1 cellular context compared by ENCODE assay signal in the genomic region with DNA sequence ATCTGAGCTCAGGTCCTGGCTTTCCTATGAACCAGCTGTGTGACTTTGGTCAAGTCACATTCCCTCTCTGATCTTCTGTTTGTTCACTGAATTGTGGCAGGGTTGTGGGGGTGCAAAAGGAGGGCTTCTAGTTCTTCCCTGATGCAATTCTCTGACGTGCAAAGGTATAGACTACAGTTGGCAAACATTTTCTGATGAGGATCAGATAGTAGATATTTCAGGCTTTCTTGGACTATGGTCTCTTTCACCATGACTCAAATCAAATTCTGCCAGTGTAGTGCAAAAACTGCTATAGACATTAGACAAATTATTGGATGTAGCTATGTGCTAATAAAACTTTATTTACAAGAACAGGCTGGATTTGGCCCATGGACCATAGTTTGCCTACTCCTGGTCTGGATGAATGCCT.
TF ChIP-seq lines count a peak whose summit lies in the region.

No MANE protein-coding gene starts in this region.

TF ChIP-seq in HepG2, 621 proteins besides CTCF, POLR2A, EP300 and RAD21 (continues in another document):
- TF ChIP-seq ZNF776 (CRISPR knock-in tag; IDR thresholded peaks at IDR 0.05) (no peak), MAFK (conservative IDR thresholded peaks at IDR 0.05 in 1 of 2, IDR thresholded peaks at IDR 0.05 in 1 of 2; ENCODE audit: low read length in 2 of 2) (0 out of 4 replicates have a peak, but pooled peaks of 1 of the 2 experiments have one; percentile 3), ZBTB21 (CRISPR knock-in tag; IDR thresholded peaks at IDR 0.05) (peak; percentile 45; the same call in 1 of the 2 replicates), ERF (CRISPR knock-in tag; IDR thresholded peaks at IDR 0.05) (no peak), BCL6 (CRISPR knock-in tag; IDR thresholded peaks at IDR 0.05) (0 out of 2 replicates have a peak, but pooled peaks have one; percentile 14), SIX4 (CRISPR knock-in tag; IDR thresholded peaks at IDR 0.05) (no peak), HNF4A (CRISPR knock-in tag; IDR thresholded peaks at IDR 0.05) (peak; percentile 37; the same call in 1 of the 2 replicates), ZFP36 (IDR thresholded peaks at IDR 0.05; ENCODE audit: borderline replicate concordance, low read depth, low read length, partially characterized antibody) (peak; percentile 86), ZNF567 (CRISPR knock-in tag; IDR thresholded peaks at IDR 0.05; ENCODE audit: borderline replicate concordance) (no peak), FOSL2 (CRISPR knock-in tag; IDR thresholded peaks at IDR 0.05) (peak; percentile 63), MED1 (CRISPR knock-in tag; IDR thresholded peaks at IDR 0.05) (0 out of 2 replicates have a peak, but pooled peaks have one; percentile 19), ZNF768 (CRISPR knock-in tag; IDR thresholded peaks at IDR 0.05) (peak; percentile 95; the same call in 1 of the 2 replicates), ZFAT (CRISPR knock-in tag; conservative IDR thresholded peaks at IDR 0.05) (no peak), HCFC1 (IDR thresholded peaks at IDR 0.05; ENCODE audit: low read depth, low read length) (no peak), SMC3 (IDR thresholded peaks at IDR 0.05; ENCODE audit: low read length) (0 out of 2 replicates have a peak, but pooled peaks have one; percentile 15), POGZ (CRISPR knock-in tag; IDR thresholded peaks at IDR 0.05) (no peak), EHMT2 (IDR thresholded peaks at IDR 0.05; ENCODE audit: borderline replicate concordance, low read depth, low read length) (peak; percentile 65; the same call in 1 of the 2 replicates), ASH2L (IDR thresholded peaks at IDR 0.05; ENCODE audit: insufficient read length, low read depth, low read length) (no peak), SNRNP70 (IDR thresholded peaks at IDR 0.05; ENCODE audit: low read depth, low read length) (no peak), HDAC2 (CRISPR knock-in tag; IDR thresholded peaks at IDR 0.05) (peak; percentile 30; the same call in 1 of the 2 replicates), HNRNPLL (IDR thresholded peaks at IDR 0.05; ENCODE audit: low read depth, low read length, poor library complexity, severe bottlenecking) (no peak), ZNF562 (CRISPR knock-in tag; IDR thresholded peaks at IDR 0.05; ENCODE audit: borderline replicate concordance) (no peak), KDM1A (CRISPR knock-in tag; IDR thresholded peaks at IDR 0.05) (peak; percentile 87), NFIB (CRISPR knock-in tag; IDR thresholded peaks at IDR 0.05; ENCODE audit: borderline replicate concordance) (no peak), ZFP82 (CRISPR knock-in tag; IDR thresholded peaks at IDR 0.05; ENCODE audit: borderline replicate concordance) (no peak), MIXL1 (CRISPR knock-in tag; IDR thresholded peaks at IDR 0.05) (no peak), BRCA1 (CRISPR knock-in tag; IDR thresholded peaks at IDR 0.05) (no peak), CEBPB (IDR thresholded peaks at IDR 0.05; ENCODE audit: borderline replicate concordance, low read depth, low read length) (peak; percentile 74; the same call in 1 of the 2 replicates), TBX3 (IDR thresholded peaks at IDR 0.05; ENCODE audit: borderline replicate concordance) (no peak), ZNF563 (CRISPR knock-in tag; IDR thresholded peaks at IDR 0.05) (no peak), GATAD2A (CRISPR knock-in tag; IDR thresholded peaks at IDR 0.05) (peak; percentile 54)
- TF ChIP-seq, protein P1, sequence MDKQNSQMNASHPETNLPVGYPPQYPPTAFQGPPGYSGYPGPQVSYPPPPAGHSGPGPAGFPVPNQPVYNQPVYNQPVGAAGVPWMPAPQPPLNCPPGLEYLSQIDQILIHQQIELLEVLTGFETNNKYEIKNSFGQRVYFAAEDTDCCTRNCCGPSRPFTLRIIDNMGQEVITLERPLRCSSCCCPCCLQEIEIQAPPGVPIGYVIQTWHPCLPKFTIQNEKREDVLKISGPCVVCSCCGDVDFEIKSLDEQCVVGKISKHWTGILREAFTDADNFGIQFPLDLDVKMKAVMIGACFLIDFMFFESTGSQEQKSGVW (CRISPR knock-in tag; IDR thresholded peaks at IDR 0.05; ENCODE audit: borderline replicate concordance): no peak
- TF ChIP-seq, protein P2, sequence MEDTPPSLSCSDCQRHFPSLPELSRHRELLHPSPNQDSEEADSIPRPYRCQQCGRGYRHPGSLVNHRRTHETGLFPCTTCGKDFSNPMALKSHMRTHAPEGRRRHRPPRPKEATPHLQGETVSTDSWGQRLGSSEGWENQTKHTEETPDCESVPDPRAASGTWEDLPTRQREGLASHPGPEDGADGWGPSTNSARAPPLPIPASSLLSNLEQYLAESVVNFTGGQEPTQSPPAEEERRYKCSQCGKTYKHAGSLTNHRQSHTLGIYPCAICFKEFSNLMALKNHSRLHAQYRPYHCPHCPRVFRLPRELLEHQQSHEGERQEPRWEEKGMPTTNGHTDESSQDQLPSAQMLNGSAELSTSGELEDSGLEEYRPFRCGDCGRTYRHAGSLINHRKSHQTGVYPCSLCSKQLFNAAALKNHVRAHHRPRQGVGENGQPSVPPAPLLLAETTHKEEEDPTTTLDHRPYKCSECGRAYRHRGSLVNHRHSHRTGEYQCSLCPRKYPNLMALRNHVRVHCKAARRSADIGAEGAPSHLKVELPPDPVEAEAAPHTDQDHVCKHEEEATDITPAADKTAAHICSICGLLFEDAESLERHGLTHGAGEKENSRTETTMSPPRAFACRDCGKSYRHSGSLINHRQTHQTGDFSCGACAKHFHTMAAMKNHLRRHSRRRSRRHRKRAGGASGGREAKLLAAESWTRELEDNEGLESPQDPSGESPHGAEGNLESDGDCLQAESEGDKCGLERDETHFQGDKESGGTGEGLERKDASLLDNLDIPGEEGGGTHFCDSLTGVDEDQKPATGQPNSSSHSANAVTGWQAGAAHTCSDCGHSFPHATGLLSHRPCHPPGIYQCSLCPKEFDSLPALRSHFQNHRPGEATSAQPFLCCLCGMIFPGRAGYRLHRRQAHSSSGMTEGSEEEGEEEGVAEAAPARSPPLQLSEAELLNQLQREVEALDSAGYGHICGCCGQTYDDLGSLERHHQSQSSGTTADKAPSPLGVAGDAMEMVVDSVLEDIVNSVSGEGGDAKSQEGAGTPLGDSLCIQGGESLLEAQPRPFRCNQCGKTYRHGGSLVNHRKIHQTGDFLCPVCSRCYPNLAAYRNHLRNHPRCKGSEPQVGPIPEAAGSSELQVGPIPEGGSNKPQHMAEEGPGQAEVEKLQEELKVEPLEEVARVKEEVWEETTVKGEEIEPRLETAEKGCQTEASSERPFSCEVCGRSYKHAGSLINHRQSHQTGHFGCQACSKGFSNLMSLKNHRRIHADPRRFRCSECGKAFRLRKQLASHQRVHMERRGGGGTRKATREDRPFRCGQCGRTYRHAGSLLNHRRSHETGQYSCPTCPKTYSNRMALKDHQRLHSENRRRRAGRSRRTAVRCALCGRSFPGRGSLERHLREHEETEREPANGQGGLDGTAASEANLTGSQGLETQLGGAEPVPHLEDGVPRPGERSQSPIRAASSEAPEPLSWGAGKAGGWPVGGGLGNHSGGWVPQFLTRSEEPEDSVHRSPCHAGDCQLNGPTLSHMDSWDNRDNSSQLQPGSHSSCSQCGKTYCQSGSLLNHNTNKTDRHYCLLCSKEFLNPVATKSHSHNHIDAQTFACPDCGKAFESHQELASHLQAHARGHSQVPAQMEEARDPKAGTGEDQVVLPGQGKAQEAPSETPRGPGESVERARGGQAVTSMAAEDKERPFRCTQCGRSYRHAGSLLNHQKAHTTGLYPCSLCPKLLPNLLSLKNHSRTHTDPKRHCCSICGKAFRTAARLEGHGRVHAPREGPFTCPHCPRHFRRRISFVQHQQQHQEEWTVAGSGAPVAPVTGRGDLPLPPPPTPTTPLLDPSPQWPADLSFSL (CRISPR knock-in tag; IDR thresholded peaks at IDR 0.05): no peak
- TF ChIP-seq, protein P3, sequence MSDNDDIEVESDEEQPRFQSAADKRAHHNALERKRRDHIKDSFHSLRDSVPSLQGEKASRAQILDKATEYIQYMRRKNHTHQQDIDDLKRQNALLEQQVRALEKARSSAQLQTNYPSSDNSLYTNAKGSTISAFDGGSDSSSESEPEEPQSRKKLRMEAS (IDR thresholded peaks at IDR 0.05): peak; percentile 32; the same call in 1 of the 2 replicates
- TF ChIP-seq, protein P4, sequence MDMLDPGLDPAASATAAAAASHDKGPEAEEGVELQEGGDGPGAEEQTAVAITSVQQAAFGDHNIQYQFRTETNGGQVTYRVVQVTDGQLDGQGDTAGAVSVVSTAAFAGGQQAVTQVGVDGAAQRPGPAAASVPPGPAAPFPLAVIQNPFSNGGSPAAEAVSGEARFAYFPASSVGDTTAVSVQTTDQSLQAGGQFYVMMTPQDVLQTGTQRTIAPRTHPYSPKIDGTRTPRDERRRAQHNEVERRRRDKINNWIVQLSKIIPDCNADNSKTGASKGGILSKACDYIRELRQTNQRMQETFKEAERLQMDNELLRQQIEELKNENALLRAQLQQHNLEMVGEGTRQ (IDR thresholded peaks at IDR 0.05; ENCODE audit: low read depth, low read length): no peak
- TF ChIP-seq, protein P4 (CRISPR knock-in tag; IDR thresholded peaks at IDR 0.05; ENCODE audit: borderline replicate concordance): no peak
- TF ChIP-seq, protein P5, sequence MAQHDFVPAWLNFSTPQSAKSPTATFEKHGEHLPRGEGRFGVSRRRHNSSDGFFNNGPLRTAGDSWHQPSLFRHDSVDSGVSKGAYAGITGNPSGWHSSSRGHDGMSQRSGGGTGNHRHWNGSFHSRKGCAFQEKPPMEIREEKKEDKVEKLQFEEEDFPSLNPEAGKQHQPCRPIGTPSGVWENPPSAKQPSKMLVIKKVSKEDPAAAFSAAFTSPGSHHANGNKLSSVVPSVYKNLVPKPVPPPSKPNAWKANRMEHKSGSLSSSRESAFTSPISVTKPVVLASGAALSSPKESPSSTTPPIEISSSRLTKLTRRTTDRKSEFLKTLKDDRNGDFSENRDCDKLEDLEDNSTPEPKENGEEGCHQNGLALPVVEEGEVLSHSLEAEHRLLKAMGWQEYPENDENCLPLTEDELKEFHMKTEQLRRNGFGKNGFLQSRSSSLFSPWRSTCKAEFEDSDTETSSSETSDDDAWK (CRISPR knock-in tag; IDR thresholded peaks at IDR 0.05): no peak
- TF ChIP-seq, protein P6, sequence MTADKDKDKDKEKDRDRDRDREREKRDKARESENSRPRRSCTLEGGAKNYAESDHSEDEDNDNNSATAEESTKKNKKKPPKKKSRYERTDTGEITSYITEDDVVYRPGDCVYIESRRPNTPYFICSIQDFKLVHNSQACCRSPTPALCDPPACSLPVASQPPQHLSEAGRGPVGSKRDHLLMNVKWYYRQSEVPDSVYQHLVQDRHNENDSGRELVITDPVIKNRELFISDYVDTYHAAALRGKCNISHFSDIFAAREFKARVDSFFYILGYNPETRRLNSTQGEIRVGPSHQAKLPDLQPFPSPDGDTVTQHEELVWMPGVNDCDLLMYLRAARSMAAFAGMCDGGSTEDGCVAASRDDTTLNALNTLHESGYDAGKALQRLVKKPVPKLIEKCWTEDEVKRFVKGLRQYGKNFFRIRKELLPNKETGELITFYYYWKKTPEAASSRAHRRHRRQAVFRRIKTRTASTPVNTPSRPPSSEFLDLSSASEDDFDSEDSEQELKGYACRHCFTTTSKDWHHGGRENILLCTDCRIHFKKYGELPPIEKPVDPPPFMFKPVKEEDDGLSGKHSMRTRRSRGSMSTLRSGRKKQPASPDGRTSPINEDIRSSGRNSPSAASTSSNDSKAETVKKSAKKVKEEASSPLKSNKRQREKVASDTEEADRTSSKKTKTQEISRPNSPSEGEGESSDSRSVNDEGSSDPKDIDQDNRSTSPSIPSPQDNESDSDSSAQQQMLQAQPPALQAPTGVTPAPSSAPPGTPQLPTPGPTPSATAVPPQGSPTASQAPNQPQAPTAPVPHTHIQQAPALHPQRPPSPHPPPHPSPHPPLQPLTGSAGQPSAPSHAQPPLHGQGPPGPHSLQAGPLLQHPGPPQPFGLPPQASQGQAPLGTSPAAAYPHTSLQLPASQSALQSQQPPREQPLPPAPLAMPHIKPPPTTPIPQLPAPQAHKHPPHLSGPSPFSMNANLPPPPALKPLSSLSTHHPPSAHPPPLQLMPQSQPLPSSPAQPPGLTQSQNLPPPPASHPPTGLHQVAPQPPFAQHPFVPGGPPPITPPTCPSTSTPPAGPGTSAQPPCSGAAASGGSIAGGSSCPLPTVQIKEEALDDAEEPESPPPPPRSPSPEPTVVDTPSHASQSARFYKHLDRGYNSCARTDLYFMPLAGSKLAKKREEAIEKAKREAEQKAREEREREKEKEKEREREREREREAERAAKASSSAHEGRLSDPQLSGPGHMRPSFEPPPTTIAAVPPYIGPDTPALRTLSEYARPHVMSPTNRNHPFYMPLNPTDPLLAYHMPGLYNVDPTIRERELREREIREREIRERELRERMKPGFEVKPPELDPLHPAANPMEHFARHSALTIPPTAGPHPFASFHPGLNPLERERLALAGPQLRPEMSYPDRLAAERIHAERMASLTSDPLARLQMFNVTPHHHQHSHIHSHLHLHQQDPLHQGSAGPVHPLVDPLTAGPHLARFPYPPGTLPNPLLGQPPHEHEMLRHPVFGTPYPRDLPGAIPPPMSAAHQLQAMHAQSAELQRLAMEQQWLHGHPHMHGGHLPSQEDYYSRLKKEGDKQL (CRISPR knock-in tag; IDR thresholded peaks at IDR 0.05; ENCODE audit: low read depth): no peak
- TF ChIP-seq, protein P7, sequence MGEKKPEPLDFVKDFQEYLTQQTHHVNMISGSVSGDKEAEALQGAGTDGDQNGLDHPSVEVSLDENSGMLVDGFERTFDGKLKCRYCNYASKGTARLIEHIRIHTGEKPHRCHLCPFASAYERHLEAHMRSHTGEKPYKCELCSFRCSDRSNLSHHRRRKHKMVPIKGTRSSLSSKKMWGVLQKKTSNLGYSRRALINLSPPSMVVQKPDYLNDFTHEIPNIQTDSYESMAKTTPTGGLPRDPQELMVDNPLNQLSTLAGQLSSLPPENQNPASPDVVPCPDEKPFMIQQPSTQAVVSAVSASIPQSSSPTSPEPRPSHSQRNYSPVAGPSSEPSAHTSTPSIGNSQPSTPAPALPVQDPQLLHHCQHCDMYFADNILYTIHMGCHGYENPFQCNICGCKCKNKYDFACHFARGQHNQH (CRISPR knock-in tag; IDR thresholded peaks at IDR 0.05): no peak
- TF ChIP-seq, protein P8, sequence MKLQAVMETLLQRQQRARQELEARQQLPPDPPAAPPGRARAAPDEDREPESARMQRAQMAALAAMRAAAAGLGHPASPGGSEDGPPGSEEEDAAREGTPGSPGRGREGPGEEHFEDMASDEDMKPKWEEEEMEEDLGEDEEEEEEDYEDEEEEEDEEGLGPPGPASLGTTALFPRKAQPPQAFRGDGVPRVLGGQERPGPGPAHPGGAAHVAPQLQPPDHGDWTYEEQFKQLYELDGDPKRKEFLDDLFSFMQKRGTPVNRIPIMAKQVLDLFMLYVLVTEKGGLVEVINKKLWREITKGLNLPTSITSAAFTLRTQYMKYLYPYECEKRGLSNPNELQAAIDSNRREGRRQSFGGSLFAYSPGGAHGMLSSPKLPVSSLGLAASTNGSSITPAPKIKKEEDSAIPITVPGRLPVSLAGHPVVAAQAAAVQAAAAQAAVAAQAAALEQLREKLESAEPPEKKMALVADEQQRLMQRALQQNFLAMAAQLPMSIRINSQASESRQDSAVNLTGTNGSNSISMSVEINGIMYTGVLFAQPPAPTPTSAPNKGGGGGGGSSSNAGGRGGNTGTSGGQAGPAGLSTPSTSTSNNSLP (IDR thresholded peaks at IDR 0.05; ENCODE audit: low read depth, low read length): peak; percentile 93
